In genomic region chr15:29475096-29475495, GRCh38 we compare ENCODE assay signal across 17 cellular contexts.
A peak's percentile ranks its signal among the peaks of the same experiment; 100 is the strongest.
DNase-seq lines count a peak whose midpoint lies in the region; ATAC-seq and TF ChIP-seq lines count a peak whose summit lies in the region.
"Had no signal": no experiment of that assay in that cellular context is flagged by ENCODE, and none has a peak within 500 bp of the region (broad histone marks: within the 10 kb centered on the region; RNA-seq: fewer than 3 reads in every experiment).

No MANE protein-coding gene starts in this region.

- no peaks in the 10 kb centered on the region for H3K4me1 ChIP-seq in trophoblast cell (ENCODE audit: control insufficient read depth in 1 of 2, insufficient read depth in 2 of 2, low read length in 2 of 2)
- H3K4me1 ChIP-seq: Caco-2 had no signal

- no peak overlapping the region for H3K14ac ChIP-seq in trophoblast cell (ENCODE audit: low read length)

- H2BK120ac ChIP-seq in trophoblast cell (ENCODE audit: insufficient read depth, low read length, poor library complexity) = no peak overlapping the region

- no peak overlapping the region for H4K12ac ChIP-seq in trophoblast cell (ENCODE audit: low read depth, low read length)

- no peak overlapping the region for H2AFZ ChIP-seq in trophoblast cell (ENCODE audit: insufficient read depth, low read length, poor library complexity)

- no peak overlapping the region for H3K4me2 ChIP-seq in trophoblast cell (ENCODE audit: low read length)
- H3K4me2 ChIP-seq: A549; BLaER1 treated with 17β-estradiol and CSF1 and Interleukin-3, amounts not matched to agents 10 nM and 100 nM had no signal

- in situ Hi-C loops in GM13976 (cut with MboI; ENCODE audit: low sequenced_read_pairs, unreplicated experiment) = no loop called here

- H3K4me3 ChIP-seq in trophoblast cell (ENCODE audit: low read depth, low read length) = no peak overlapping the region
- H3K4me3 ChIP-seq: A549; BLaER1 treated with 17β-estradiol and CSF1 and Interleukin-3, amounts not matched to agents 10 nM and 100 nM had no signal

- H2AK5ac ChIP-seq in trophoblast cell (ENCODE audit: low read length) = no peak overlapping the region

- ATAC-seq in HG03565 (IDR thresholded peaks at IDR 0.05; ENCODE audit: unreplicated experiment) (no peak), HG03378 (IDR thresholded peaks at IDR 0.05; ENCODE audit: unreplicated experiment) (no peak)
- ATAC-seq: A549; CD8-positive, alpha-beta T cell had no signal

- H3K27ac ChIP-seq in trophoblast cell (ENCODE audit: low read depth, low read length) = no peak overlapping the region
- H3K27ac ChIP-seq: 22Rv1; A549; BLaER1 treated with 17β-estradiol and CSF1 and Interleukin-3, amounts not matched to agents 10 nM and 100 nM; C4-2B had no signal

- peak overlapping the region; percentile 21 for H3K9ac ChIP-seq in trophoblast cell (ENCODE audit: low read length)
- H3K9ac ChIP-seq: BLaER1 treated with 17β-estradiol and CSF1 and Interleukin-3, amounts not matched to agents 10 nM and 100 nM had no signal

- no CpG with 5 or more reads among the region's 10 CpGs for WGBS in trophoblast cell (ENCODE audit: extremely low coverage, insufficient coverage, insufficient read length)

- H4K8ac ChIP-seq in trophoblast cell (ENCODE audit: low read depth, low read length) = no peak overlapping the region

- H3K36me3 ChIP-seq in trophoblast cell (ENCODE audit: control insufficient read depth in 1 of 2, insufficient read depth in 2 of 2, low read length in 2 of 2) = no peaks in the 10 kb centered on the region
- H3K36me3 ChIP-seq: BLaER1 treated with 17β-estradiol and CSF1 and Interleukin-3, amounts not matched to agents 10 nM and 100 nM had no signal

- no peak overlapping the region for H3K4ac ChIP-seq in trophoblast cell (ENCODE audit: low read depth, low read length)

- no peak overlapping the region for H4K91ac ChIP-seq in trophoblast cell (ENCODE audit: low read depth, low read length)

- H3K18ac ChIP-seq in trophoblast cell (ENCODE audit: low read length) = no peak overlapping the region

- H3K9me3 ChIP-seq in trophoblast cell (ENCODE audit: insufficient read depth, low read depth, low read length) = no peaks in the 10 kb centered on the region
- H3K9me3 ChIP-seq: A549, Caco-2 had no signal

- no peaks in the 10 kb centered on the region for H3K79me1 ChIP-seq in trophoblast cell (ENCODE audit: low read length)

- no peak overlapping the region for H3K23ac ChIP-seq in trophoblast cell (ENCODE audit: low read length)

- DNase-seq in GM13976 (ENCODE audit: low spot score) = peak; percentile 12
- peak; percentile 12 for DNase-seq in islet precursor cell
- DNase-seq in trophoblast cell = no peak
- DNase-seq in NCI-H187 treated with DMSO at 0.1 percent for 48 hours (lab: John Stamatoyannopoulos, UW) = no peak
- DNase-seq: AML-193; Caco-2; Calu3; CD4-positive, alpha-beta T cell; CD8-positive, alpha-beta T cell; DMS79 treated with DMSO at 0.1 percent for 48 hours; GF-D8 had no signal

- H3K27me3 ChIP-seq in trophoblast cell (ENCODE audit: insufficient read depth, low read length) = no peaks in the 10 kb centered on the region
- H3K27me3 ChIP-seq: BLaER1 treated with 17β-estradiol and CSF1 and Interleukin-3, amounts not matched to agents 10 nM and 100 nM had no signal

- no peak overlapping the region for H2BK12ac ChIP-seq in trophoblast cell (ENCODE audit: low read length)

- H2BK5ac ChIP-seq in trophoblast cell (ENCODE audit: low read depth, low read length, poor library complexity) = no peak overlapping the region

- H3K79me2 ChIP-seq in trophoblast cell (ENCODE audit: control insufficient read depth, insufficient read depth, low read length, poor library complexity) = no peaks in the 10 kb centered on the region

- no peak for TF ChIP-seq CTCF in GM13976 (IDR thresholded peaks at IDR 0.05; ENCODE audit: borderline replicate concordance, control extremely low read depth, extremely low read depth, insufficient read depth, missing control alignments)

Comparison
In these comparisons a context has a peak if more than half of its experiments do, and no peak if none do; other contexts are left out.
1. DNase-seq: peak in GM13976 (single experiment) and islet precursor cell (single experiment); none in trophoblast cell (0 of 2) and NCI-H187 treated with DMSO at 0.1 percent for 48 hours (single experiment).